1 cellular context compared by ENCODE assay signal in the genomic region with DNA sequence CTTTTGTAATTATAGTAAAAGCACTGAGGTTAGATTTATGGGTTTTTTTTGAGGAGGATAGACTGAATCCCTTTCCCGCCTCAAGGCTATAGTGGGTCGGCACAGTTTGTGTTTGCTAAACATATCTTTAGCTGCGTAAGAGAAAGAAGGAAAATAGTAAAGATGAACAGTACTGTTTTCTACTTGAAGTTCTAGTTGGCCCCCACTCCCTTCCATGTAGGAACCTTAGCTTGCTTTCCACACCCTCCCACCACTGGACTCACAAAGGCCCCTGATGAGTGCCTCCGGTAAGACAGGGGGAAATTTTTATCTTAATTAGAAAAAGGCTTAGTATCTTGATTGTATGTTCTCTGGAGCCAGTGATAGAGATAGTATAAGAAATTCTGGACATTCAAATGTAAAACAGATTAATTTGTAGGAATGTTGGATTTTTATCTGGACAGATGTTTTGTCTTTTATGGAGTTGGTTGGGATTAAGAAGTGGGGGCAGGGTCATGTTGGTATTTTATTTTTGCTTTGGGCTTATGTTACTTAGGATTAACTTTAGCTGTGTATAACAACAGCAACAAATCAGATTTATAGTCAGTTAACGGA.
TF ChIP-seq lines count a peak whose summit lies in the region.

No MANE protein-coding gene starts in this region.

TF ChIP-seq in IMR-90, 13 proteins besides CTCF, POLR2A, EP300 and RAD21:
- TF ChIP-seq CEBPB (IDR thresholded peaks at IDR 0.05; ENCODE audit: low read depth, low read length): no peak
- no peak for TF ChIP-seq MAFK (IDR thresholded peaks at IDR 0.05; ENCODE audit: low read depth, low read length)
- TF ChIP-seq RCOR1 (IDR thresholded peaks at IDR 0.05; ENCODE audit: insufficient replicate concordance, low read length): no peak
- TF ChIP-seq SMC3 (IDR thresholded peaks at IDR 0.05; ENCODE audit: low read depth, low read length): no peak
- no peak for TF ChIP-seq FOS (IDR thresholded peaks at IDR 0.05; ENCODE audit: low read depth, low read length)
- no peak for TF ChIP-seq NFE2L2 (IDR thresholded peaks at IDR 0.05; ENCODE audit: low read depth, low read length)
- TF ChIP-seq RFX5 (IDR thresholded peaks at IDR 0.05; ENCODE audit: low read depth, low read length): no peak
- TF ChIP-seq BHLHE40 (IDR thresholded peaks at IDR 0.05; ENCODE audit: low read depth, low read length): no peak
- no peak for TF ChIP-seq MAZ (IDR thresholded peaks at IDR 0.05; ENCODE audit: borderline replicate concordance, low read depth, low read length)
